Comparison of ENCODE assay signal across 9 cellular contexts in genomic region chr17:41549596-41550039, GRCh38. TPM values are rescaled to one million over a fixed set of nuclear protein-coding genes. Genes with fewer than 3 reads are reported as not detected.
DNase-seq lines count a peak whose midpoint lies in the region; ATAC-seq and TF ChIP-seq lines count a peak whose summit lies in the region.
"Had no signal": no experiment of that assay in that cellular context is flagged by ENCODE, and none has a peak within 500 bp of the region (broad histone marks: within the 10 kb centered on the region; RNA-seq: fewer than 3 reads in every experiment).

No MANE protein-coding gene starts in this region.

- POLR2A ChIA-PET in WTC11 (lab: Charles Lee): interaction anchor here (0.5 to 2.6 kb wide), 5 partner anchors 22 to 1764 kb away, joined by 3 to 22 read pairs (median 4); partner anchors contain the start of gene KRT19

- H3K36me3 Mint-ChIP-seq in WTC11: peaks cover 3% of the 10 kb centered on the region

- H3K4me3 Mint-ChIP-seq in WTC11: no peak overlapping the region

- CTCF ChIA-PET in WTC11 (lab: Charles Lee): interaction anchor here (0.6 to 9.6 kb wide), 96 partner anchors 9 to 934 kb away, joined by 3 to 380 read pairs (median 7); partner anchors contain the start of genes EIF1, KRT13, KRT15 and KRT17

- H3K27ac ChIP-seq in HUES48 (ENCODE audit: low read depth, low read length): peak overlapping the region; percentile 77

- no peaks in the 10 kb centered on the region for H3K9me3 ChIP-seq in HUES48 (ENCODE audit: control insufficient read depth, insufficient read depth, low read length)
- no peaks in the 10 kb centered on the region for H3K9me3 ChIP-seq in skeletal muscle satellite cell (replicated peaks; ENCODE audit: low read length)

- H3K27ac Mint-ChIP-seq in WTC11: 0 out of 2 replicates have a peak overlapping the region, but pooled peaks have one; percentile 27

- H3K4me3 ChIP-seq in HUES48 (ENCODE audit: low read depth, low read length) (no peak overlapping the region), skeletal muscle satellite cell (ENCODE audit: low read length) (no peak overlapping the region)
- H3K4me3 ChIP-seq: lung had no signal

- no peak for TF ChIP-seq CTCF in WTC11 (IDR thresholded peaks at IDR 0.05)

- H3K9ac ChIP-seq in HUES48 (ENCODE audit: low read depth, low read length) (no peak overlapping the region), skeletal muscle satellite cell (ENCODE audit: low read depth, low read length) (peak overlapping the region; percentile 5)

- no peak overlapping the region for H3K4me2 ChIP-seq in skeletal muscle satellite cell (ENCODE audit: low read length)

- peaks cover 4% of the 10 kb centered on the region; the same call in 1 of the 2 replicates for H3K27me3 ChIP-seq in HUES48 (ENCODE audit: control insufficient read depth, insufficient read depth, low read length)
- peaks cover 8% of the 10 kb centered on the region for H3K27me3 ChIP-seq in skeletal muscle satellite cell (ENCODE audit: control insufficient read depth, insufficient read depth, low read length)

- ATAC-seq in WTC11: no peak

- DNase-seq in WTC11 (ENCODE audit: low spot score): no peak
- DNase-seq in islet precursor cell: peak; percentile 76
- no peak for DNase-seq in dedifferentiated amniotic fluid mesenchymal stem cell (ENCODE audit: extremely low spot score)
- DNase-seq in stimulated activated CD8-positive, alpha-beta memory T cell treated with anti-CD3 and anti-CD28 coated beads, Interleukin-4, amount 100 ng/mL, for 48 hours: no peak
- no peak for DNase-seq in NCI-H1930 (lab: John Stamatoyannopoulos, UW)
- no peak for DNase-seq in NCI-H1092 (lab: John Stamatoyannopoulos, UW)

- H3K4me1 Mint-ChIP-seq in WTC11: peaks cover 27% of the 10 kb centered on the region

- H3K27me3 Mint-ChIP-seq in WTC11 (ENCODE audit: low read depth): peaks cover 5% of the 10 kb centered on the region

- peaks cover 9% of the 10 kb centered on the region for H3K9me3 Mint-ChIP-seq in WTC11

- H3K4me1 ChIP-seq in HUES48 (ENCODE audit: control insufficient read depth, insufficient read depth, low read length): peaks cover 30% of the 10 kb centered on the region
- peaks cover 26% of the 10 kb centered on the region for H3K4me1 ChIP-seq in skeletal muscle satellite cell (ENCODE audit: control insufficient read depth, insufficient read depth, low read length)

- no peaks in the 10 kb centered on the region for H3K36me3 ChIP-seq in HUES48 (ENCODE audit: control insufficient read depth, insufficient read depth, low read length)
- H3K36me3 ChIP-seq in skeletal muscle satellite cell (ENCODE audit: insufficient read depth, low read length): no peaks in the 10 kb centered on the region

TF ChIP-seq in WTC11, 78 proteins besides CTCF, POLR2A, EP300 and RAD21:
- TF ChIP-seq, protein P1, sequence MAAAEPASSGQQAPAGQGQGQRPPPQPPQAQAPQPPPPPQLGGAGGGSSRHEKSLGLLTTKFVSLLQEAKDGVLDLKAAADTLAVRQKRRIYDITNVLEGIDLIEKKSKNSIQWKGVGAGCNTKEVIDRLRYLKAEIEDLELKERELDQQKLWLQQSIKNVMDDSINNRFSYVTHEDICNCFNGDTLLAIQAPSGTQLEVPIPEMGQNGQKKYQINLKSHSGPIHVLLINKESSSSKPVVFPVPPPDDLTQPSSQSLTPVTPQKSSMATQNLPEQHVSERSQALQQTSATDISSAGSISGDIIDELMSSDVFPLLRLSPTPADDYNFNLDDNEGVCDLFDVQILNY (CRISPR knock-in tag; IDR thresholded peaks at IDR 0.05): no peak
TF ChIP-seq in WTC11: peak in this region for 0.

RNA-seq across cellular contexts. Expression of gene KRT19, which starts 21.5 kb away (rescaled TPM):
- 110 to 130 TPM (median 124 TPM) in 3 replicates for total RNA-seq in WTC11 (2021)
- 3.1 and 12.4 TPM in 2 replicates for total RNA-seq in skeletal muscle satellite cell (2012; rRNA removed)

RNA-seq across cellular contexts. Expression of gene KRT9, which starts 22.2 kb away (rescaled TPM):
- not detected in 3 replicates for total RNA-seq in WTC11 (2021)
- not detected in 2 replicates for total RNA-seq in skeletal muscle satellite cell (2012; rRNA removed)
- total RNA-seq: lung had no signal

RNA-seq across cellular contexts. Expression of gene KRT15, which starts 30.9 kb away (rescaled TPM):
- 0.34 to 0.55 TPM (median 0.37 TPM) in 3 replicates for total RNA-seq in WTC11 (2021)
- 0.44 and 1.5 TPM in 2 replicates for total RNA-seq in skeletal muscle satellite cell (2012; rRNA removed)

RNA-seq across cellular contexts. Expression of gene KRT14, which starts 37.1 kb away (rescaled TPM):
- total RNA-seq in WTC11 (2021): not detected in 3 replicates
- not detected in 2 replicates for total RNA-seq in skeletal muscle satellite cell (2012; rRNA removed)

RNA-seq across cellular contexts. Expression of gene KRT13, which starts 44.2 kb away (rescaled TPM):
- total RNA-seq in WTC11 (2021): not detected in 3 replicates
- not detected in 2 replicates for total RNA-seq in skeletal muscle satellite cell (2012; rRNA removed)
